In the genomic region with DNA sequence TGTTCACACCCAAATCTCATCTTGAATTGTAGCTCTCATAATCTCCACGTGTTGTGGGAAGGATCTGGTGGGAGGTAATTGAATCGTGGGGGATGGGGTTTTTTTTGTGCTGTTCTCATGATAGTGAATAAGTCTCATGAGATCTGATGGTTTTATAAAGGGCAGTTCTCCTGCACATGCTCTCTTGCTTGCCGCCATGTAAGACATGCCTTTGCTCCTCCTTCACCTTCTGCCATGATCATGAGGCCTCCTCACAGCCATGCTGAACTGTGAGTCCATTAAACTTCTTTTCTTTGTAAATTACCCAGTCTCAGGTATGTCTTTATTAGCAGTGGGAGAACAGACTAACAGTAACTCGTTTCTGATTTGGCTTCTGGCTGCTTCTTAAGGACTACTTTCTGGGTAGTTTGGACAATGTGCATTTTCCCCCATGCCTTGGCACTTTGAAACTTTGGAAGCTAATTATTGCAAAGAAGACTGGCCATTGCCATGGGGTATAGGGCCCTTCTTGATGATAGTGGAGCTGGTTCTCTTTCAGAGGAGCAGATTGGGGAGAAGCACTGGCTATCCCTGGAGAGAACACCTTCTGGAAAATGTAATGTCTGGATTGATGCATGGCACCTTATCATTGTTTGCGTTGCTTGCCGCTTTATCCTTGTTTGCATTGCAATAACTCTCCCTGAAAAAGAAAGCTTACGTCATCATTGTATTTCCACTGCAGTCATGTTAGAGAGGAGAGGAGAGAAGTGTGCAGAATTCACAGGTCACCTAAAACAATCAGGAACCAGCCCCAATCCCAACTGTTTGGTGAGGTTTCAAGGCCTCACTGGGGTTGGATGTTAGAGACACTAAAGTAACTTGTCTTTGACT, we compare ENCODE assay signal across 25 cellular contexts. TPM values are rescaled to one million over a fixed set of nuclear protein-coding genes. Genes with fewer than 3 reads are reported as not detected.
DNase-seq lines count a peak whose midpoint lies in the region; ATAC-seq and TF ChIP-seq lines count a peak whose summit lies in the region.
"Had no signal": no experiment of that assay in that cellular context is flagged by ENCODE, and none has a peak within 500 bp of the region (broad histone marks: within the 10 kb centered on the region; RNA-seq: fewer than 3 reads in every experiment).

No MANE protein-coding gene starts in this region.

- TF ChIP-seq CTCF in GM20000 (IDR thresholded peaks at IDR 0.05; ENCODE audit: extremely low read depth, missing control alignments), result no peak

- intact Hi-C loops in cardiac septum (cut with DNase I), result no loop called here
- intact Hi-C loops in Right ventricle myocardium inferior (cut with DNase I), result no loop called here

- peak overlapping the region; percentile 2 to 9 for H3K27ac Mint-ChIP-seq in effector memory CD8-positive, alpha-beta T cell
- H3K27ac Mint-ChIP-seq: IgD-negative memory B cell, nephron had no signal

- peaks cover 9% of the 10 kb centered on the region for H3K36me3 Mint-ChIP-seq in effector memory CD8-positive, alpha-beta T cell (ENCODE audit: insufficient read depth)

- ATAC-seq in Right ventricle myocardium inferior, result no peak
- ATAC-seq in effector memory CD8-positive, alpha-beta T cell (replicated peaks), result no peak
- ATAC-seq: A549; activated CD4-positive, CD25-positive, alpha-beta regulatory T cell treated with anti-CD3 and anti-CD28 coated beads, Interleukin-2, amount 50 U/mL, for 24 hours; gastrocnemius medialis; stimulated activated naive CD8-positive, alpha-beta T cell treated with anti-CD3 and anti-CD28 coated beads, Interleukin-15, amount 100 ng/mL, for 72 hours; upper lobe of right lung had no signal

- H3K27me3 Mint-ChIP-seq in effector memory CD8-positive, alpha-beta T cell, result peaks cover 34 to 40% of the 10 kb centered on the region in 2 donors

- no peak overlapping the region for H3K4me3 Mint-ChIP-seq in effector memory CD8-positive, alpha-beta T cell
- H3K4me3 Mint-ChIP-seq: nephron had no signal

- DNase-seq in cardiac septum (ENCODE audit: low spot score) (peak; percentile 12), Right ventricle myocardium inferior (ENCODE audit: missing footprints) (no peak), NCI-H146 treated with DMSO at 0.1 percent for 48 hours (lab: John Stamatoyannopoulos, UW; ENCODE audit: unreplicated experiment) (peak; percentile 13), activated T-cell treated with anti-CD3 and anti-CD28 coated beads for 4 hours (no peak), GM20000 (ENCODE audit: low spot score) (no peak)
- DNase-seq in effector memory CD8-positive, alpha-beta T cell, result no peak
- no peak for DNase-seq in activated effector memory CD4-positive, alpha-beta T cell treated with Interleukin-2 at 50 U/mL for 16 hours
- no peak for DNase-seq in activated CD4-positive, CD25-positive, alpha-beta regulatory T cell treated with anti-CD3 and anti-CD28 coated beads, Interleukin-2, amount 50 U/mL, for 72 hours
- DNase-seq: activated naive CD8-positive, alpha-beta T cell treated with anti-CD3 and anti-CD28 coated beads, Interleukin-2, amount 10 ng/mL, durations not matched to agents 7 days and 5 days; brain microvascular endothelial cell; cortex of kidney; DMS79; gastrocnemius medialis; HCEC 1CT; kidney glomerular epithelial cell; NCI-H1930; NCI-H524; PC-3; stimulated activated CD4-positive, alpha-beta T cell treated with anti-CD3 and anti-CD28 coated beads, Interleukin-2, amount 100 ng/mL, for 48 hours; stimulated activated naive CD8-positive, alpha-beta T cell treated with anti-CD3 and anti-CD28 coated beads, Interleukin-15, amount 100 ng/mL, for 72 hours; upper lobe of right lung had no signal

- H3K4me1 Mint-ChIP-seq in effector memory CD8-positive, alpha-beta T cell (ENCODE audit: low read depth in 2 of 2), result peaks cover 39 to 41% of the 10 kb centered on the region in 2 donors

- H3K9me3 Mint-ChIP-seq in effector memory CD8-positive, alpha-beta T cell, result peaks cover 0 to 10% of the 10 kb centered on the region in 2 donors

RNA-seq across cellular contexts. Expression of gene CNIH3, which starts 5.9 kb away (rescaled TPM):
- total RNA-seq in cardiac septum, result 1.4 TPM
- 1.2 TPM for total RNA-seq in Right ventricle myocardium inferior

Comparison
In these comparisons a context has a peak if more than half of its experiments do, and no peak if none do; other contexts are left out.
1. DNase-seq: peak in cardiac septum (single experiment) and NCI-H146 treated with DMSO at 0.1 percent for 48 hours (single experiment); none in Right ventricle myocardium inferior (single experiment), effector memory CD8-positive, alpha-beta T cell (0 of 3), activated effector memory CD4-positive, alpha-beta T cell treated with Interleukin-2 at 50 U/mL for 16 hours (single experiment), activated T-cell treated with anti-CD3 and anti-CD28 coated beads for 4 hours (single experiment), activated CD4-positive, CD25-positive, alpha-beta regulatory T cell treated with anti-CD3 and anti-CD28 coated beads, Interleukin-2, amount 50 U/mL, for 72 hours (single experiment) and GM20000 (single experiment).